ENCODE assay signal across 24 cellular contexts in genomic region chr10:124926548-124926947, GRCh38.
"Had no signal": no experiment of that assay in that cellular context is flagged by ENCODE, and none has a peak within 500 bp of the region (broad histone marks: within the 10 kb centered on the region; RNA-seq: fewer than 3 reads in every experiment).

No MANE protein-coding gene starts in this region.

- H3K4me1 ChIP-seq: foreskin keratinocyte had no signal

- ATAC-seq: foreskin keratinocyte; gastroesophageal sphincter; heart left ventricle; left lung; left ventricle myocardium superior; lower lobe of right lung; naive thymus-derived CD4-positive, alpha-beta T cell had no signal

- H3K4me2 ChIP-seq: hepatocyte had no signal

- H3K27me3 Mint-ChIP-seq: naive thymus-derived CD4-positive, alpha-beta T cell had no signal

- H3K4me1 Mint-ChIP-seq: mesothelial cell of epicardium had no signal

- H3K27me3 ChIP-seq: dorsolateral prefrontal cortex, esophagus muscularis mucosa, foreskin keratinocyte, gastroesophageal sphincter, heart left ventricle, hepatocyte, left lung had no signal

- H3K27ac ChIP-seq: coronary artery, dorsolateral prefrontal cortex, esophagus muscularis mucosa, foreskin keratinocyte, gastroesophageal sphincter, heart left ventricle, hepatocyte, left lung, lower lobe of right lung had no signal

- H3K9me3 Mint-ChIP-seq: immature natural killer cell, mesothelial cell of epicardium had no signal

- H3K4me3 ChIP-seq: coronary artery, dorsolateral prefrontal cortex, esophagus muscularis mucosa, gastroesophageal sphincter, heart left ventricle, hepatocyte, left lung, lower lobe of right lung had no signal

- H3K4me3 Mint-ChIP-seq: immature natural killer cell, mesothelial cell of epicardium had no signal

- H2AFZ ChIP-seq: hepatocyte had no signal

- FAIRE-seq: colon, endothelial cell of umbilical vein, frontal cortex, kidney had no signal

- H3K9me3 ChIP-seq: esophagus muscularis mucosa, gastroesophageal sphincter, heart left ventricle, left lung, lower lobe of right lung had no signal

- H3K27ac Mint-ChIP-seq: mesothelial cell of epicardium; naive thymus-derived CD4-positive, alpha-beta T cell had no signal

- DNase-seq: dermis blood vessel endothelial cell; dorsolateral prefrontal cortex; effector CD4-positive, alpha-beta T cell; effector memory CD4-positive, alpha-beta T cell; foreskin keratinocyte; heart left ventricle; hypothalamus; immature natural killer cell; islet precursor cell; kidney; kidney glomerular epithelial cell; left lung; left ventricle myocardium superior; lower lobe of right lung; mesenchymal stem cell; naive thymus-derived CD4-positive, alpha-beta T cell had no signal
